Comparison of ENCODE assay signal across 2 cellular contexts in genomic region chr5:109455598-109456096, GRCh38.
A peak's percentile ranks its signal among the peaks of the same experiment; 100 is the strongest.
TF ChIP-seq lines count a peak whose summit lies in the region.

No MANE protein-coding gene starts in this region.

TF ChIP-seq in GM12878, 131 proteins besides CTCF, POLR2A, EP300 and RAD21 (continues in another document):
- TF ChIP-seq, protein P1, sequence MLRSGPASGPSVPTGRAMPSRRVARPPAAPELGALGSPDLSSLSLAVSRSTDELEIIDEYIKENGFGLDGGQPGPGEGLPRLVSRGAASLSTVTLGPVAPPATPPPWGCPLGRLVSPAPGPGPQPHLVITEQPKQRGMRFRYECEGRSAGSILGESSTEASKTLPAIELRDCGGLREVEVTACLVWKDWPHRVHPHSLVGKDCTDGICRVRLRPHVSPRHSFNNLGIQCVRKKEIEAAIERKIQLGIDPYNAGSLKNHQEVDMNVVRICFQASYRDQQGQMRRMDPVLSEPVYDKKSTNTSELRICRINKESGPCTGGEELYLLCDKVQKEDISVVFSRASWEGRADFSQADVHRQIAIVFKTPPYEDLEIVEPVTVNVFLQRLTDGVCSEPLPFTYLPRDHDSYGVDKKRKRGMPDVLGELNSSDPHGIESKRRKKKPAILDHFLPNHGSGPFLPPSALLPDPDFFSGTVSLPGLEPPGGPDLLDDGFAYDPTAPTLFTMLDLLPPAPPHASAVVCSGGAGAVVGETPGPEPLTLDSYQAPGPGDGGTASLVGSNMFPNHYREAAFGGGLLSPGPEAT (IDR thresholded peaks at IDR 0.05; ENCODE audit: low read depth) = no peak; the same call in 1 of the 2 replicates
- TF ChIP-seq, protein P2, sequence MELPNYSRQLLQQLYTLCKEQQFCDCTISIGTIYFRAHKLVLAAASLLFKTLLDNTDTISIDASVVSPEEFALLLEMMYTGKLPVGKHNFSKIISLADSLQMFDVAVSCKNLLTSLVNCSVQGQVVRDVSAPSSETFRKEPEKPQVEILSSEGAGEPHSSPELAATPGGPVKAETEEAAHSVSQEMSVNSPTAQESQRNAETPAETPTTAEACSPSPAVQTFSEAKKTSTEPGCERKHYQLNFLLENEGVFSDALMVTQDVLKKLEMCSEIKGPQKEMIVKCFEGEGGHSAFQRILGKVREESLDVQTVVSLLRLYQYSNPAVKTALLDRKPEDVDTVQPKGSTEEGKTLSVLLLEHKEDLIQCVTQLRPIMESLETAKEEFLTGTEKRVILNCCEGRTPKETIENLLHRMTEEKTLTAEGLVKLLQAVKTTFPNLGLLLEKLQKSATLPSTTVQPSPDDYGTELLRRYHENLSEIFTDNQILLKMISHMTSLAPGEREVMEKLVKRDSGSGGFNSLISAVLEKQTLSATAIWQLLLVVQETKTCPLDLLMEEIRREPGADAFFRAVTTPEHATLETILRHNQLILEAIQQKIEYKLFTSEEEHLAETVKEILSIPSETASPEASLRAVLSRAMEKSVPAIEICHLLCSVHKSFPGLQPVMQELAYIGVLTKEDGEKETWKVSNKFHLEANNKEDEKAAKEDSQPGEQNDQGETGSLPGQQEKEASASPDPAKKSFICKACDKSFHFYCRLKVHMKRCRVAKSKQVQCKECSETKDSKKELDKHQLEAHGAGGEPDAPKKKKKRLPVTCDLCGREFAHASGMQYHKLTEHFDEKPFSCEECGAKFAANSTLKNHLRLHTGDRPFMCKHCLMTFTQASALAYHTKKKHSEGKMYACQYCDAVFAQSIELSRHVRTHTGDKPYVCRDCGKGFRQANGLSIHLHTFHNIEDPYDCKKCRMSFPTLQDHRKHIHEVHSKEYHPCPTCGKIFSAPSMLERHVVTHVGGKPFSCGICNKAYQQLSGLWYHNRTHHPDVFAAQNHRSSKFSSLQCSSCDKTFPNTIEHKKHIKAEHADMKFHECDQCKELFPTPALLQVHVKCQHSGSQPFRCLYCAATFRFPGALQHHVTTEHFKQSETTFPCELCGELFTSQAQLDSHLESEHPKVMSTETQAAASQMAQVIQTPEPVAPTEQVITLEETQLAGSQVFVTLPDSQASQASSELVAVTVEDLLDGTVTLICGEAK (IDR thresholded peaks at IDR 0.05; ENCODE audit: borderline replicate concordance) = no peak
- TF ChIP-seq JUND (IDR thresholded peaks at IDR 0.05; ENCODE audit: low read depth, low read length) (peak; percentile 55; the same call in 1 of the 2 replicates), SPI1 (IDR thresholded peaks at IDR 0.05; ENCODE audit: borderline replicate concordance, insufficient read depth, low read depth, low read length) (no peak), WRNIP1 (IDR thresholded peaks at IDR 0.05; ENCODE audit: borderline replicate concordance, low read depth, low read length) (no peak), DPF2 (IDR thresholded peaks at IDR 0.05) (peak; percentile 50; the same call in 1 of the 2 replicates), POLR2AphosphoS5 (IDR thresholded peaks at IDR 0.05; ENCODE audit: low read length) (no peak), ELK1 (IDR thresholded peaks at IDR 0.05; ENCODE audit: low read depth, low read length) (no peak), MEF2B (IDR thresholded peaks at IDR 0.05; ENCODE audit: partially characterized antibody, poor library complexity, severe bottlenecking) (no peak), SREBF1 (IDR thresholded peaks at IDR 0.05; ENCODE audit: low read length) (no peak)
- TF ChIP-seq, protein P3, sequence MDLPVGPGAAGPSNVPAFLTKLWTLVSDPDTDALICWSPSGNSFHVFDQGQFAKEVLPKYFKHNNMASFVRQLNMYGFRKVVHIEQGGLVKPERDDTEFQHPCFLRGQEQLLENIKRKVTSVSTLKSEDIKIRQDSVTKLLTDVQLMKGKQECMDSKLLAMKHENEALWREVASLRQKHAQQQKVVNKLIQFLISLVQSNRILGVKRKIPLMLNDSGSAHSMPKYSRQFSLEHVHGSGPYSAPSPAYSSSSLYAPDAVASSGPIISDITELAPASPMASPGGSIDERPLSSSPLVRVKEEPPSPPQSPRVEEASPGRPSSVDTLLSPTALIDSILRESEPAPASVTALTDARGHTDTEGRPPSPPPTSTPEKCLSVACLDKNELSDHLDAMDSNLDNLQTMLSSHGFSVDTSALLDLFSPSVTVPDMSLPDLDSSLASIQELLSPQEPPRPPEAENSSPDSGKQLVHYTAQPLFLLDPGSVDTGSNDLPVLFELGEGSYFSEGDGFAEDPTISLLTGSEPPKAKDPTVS (IDR thresholded peaks at IDR 0.05; ENCODE audit: low read depth, low read length) = no peak
- TF ChIP-seq, protein P4, sequence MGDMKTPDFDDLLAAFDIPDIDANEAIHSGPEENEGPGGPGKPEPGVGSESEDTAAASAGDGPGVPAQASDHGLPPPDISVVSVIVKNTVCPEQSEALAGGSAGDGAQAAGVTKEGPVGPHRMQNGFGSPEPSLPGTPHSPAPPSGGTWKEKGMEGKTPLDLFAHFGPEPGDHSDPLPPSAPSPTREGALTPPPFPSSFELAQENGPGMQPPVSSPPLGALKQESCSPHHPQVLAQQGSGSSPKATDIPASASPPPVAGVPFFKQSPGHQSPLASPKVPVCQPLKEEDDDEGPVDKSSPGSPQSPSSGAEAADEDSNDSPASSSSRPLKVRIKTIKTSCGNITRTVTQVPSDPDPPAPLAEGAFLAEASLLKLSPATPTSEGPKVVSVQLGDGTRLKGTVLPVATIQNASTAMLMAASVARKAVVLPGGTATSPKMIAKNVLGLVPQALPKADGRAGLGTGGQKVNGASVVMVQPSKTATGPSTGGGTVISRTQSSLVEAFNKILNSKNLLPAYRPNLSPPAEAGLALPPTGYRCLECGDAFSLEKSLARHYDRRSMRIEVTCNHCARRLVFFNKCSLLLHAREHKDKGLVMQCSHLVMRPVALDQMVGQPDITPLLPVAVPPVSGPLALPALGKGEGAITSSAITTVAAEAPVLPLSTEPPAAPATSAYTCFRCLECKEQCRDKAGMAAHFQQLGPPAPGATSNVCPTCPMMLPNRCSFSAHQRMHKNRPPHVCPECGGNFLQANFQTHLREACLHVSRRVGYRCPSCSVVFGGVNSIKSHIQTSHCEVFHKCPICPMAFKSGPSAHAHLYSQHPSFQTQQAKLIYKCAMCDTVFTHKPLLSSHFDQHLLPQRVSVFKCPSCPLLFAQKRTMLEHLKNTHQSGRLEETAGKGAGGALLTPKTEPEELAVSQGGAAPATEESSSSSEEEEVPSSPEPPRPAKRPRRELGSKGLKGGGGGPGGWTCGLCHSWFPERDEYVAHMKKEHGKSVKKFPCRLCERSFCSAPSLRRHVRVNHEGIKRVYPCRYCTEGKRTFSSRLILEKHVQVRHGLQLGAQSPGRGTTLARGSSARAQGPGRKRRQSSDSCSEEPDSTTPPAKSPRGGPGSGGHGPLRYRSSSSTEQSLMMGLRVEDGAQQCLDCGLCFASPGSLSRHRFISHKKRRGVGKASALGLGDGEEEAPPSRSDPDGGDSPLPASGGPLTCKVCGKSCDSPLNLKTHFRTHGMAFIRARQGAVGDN (IDR thresholded peaks at IDR 0.05) = no peak

TF ChIP-seq in HepG2, 621 proteins besides CTCF, POLR2A, EP300 and RAD21 (continued from another document):
- no peak for TF ChIP-seq GLMP (CRISPR knock-in tag; IDR thresholded peaks at IDR 0.05; ENCODE audit: borderline replicate concordance)
- no peak for TF ChIP-seq MEIS1 (CRISPR knock-in tag; IDR thresholded peaks at IDR 0.05; ENCODE audit: borderline replicate concordance)
- TF ChIP-seq ZZZ3 (CRISPR knock-in tag; IDR thresholded peaks at IDR 0.05; ENCODE audit: borderline replicate concordance) = no peak
